Comparison of ENCODE assay signal across 2 cellular contexts in genomic region chr5:149633671-149634350, GRCh38.
TF ChIP-seq lines count a peak whose summit lies in the region.

No MANE protein-coding gene starts in this region.

TF ChIP-seq in GM23338, 12 proteins besides CTCF, POLR2A, EP300 and RAD21:
- no peak for TF ChIP-seq POLR2AphosphoS5 (IDR thresholded peaks at IDR 0.05; ENCODE audit: low read depth)
- TF ChIP-seq EZH2 (IDR thresholded peaks at IDR 0.05; ENCODE audit: low read depth, unreplicated experiment): no peak

TF ChIP-seq in H1, 55 proteins besides CTCF, POLR2A, EP300 and RAD21:
- TF ChIP-seq SIX5 (IDR thresholded peaks at IDR 0.05; ENCODE audit: low read depth, low read length): no peak
- TF ChIP-seq CREB1 (IDR thresholded peaks at IDR 0.05): no peak
- no peak for TF ChIP-seq SRF (IDR thresholded peaks at IDR 0.05; ENCODE audit: low read depth, low read length)
- no peak for TF ChIP-seq BRCA1 (IDR thresholded peaks at IDR 0.05; ENCODE audit: low read depth, low read length)
- no peak for TF ChIP-seq PHF8 (conservative IDR thresholded peaks at IDR 0.05; ENCODE audit: low read depth, low read length)
- no peak for TF ChIP-seq CBX5 (IDR thresholded peaks at IDR 0.05; ENCODE audit: low read depth, low read length)
- TF ChIP-seq BACH1 (IDR thresholded peaks at IDR 0.05; ENCODE audit: low read length): no peak
- TF ChIP-seq JUN (IDR thresholded peaks at IDR 0.05; ENCODE audit: low read depth, low read length): no peak
- TF ChIP-seq, protein P1, sequence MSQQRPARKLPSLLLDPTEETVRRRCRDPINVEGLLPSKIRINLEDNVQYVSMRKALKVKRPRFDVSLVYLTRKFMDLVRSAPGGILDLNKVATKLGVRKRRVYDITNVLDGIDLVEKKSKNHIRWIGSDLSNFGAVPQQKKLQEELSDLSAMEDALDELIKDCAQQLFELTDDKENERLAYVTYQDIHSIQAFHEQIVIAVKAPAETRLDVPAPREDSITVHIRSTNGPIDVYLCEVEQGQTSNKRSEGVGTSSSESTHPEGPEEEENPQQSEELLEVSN (IDR thresholded peaks at IDR 0.05): no peak
- TF ChIP-seq POU5F1 (IDR thresholded peaks at IDR 0.05; ENCODE audit: low read depth, low read length): no peak
- no peak for TF ChIP-seq FOSL1 (IDR thresholded peaks at IDR 0.05; ENCODE audit: insufficient read depth, low read depth, low read length)
- no peak for TF ChIP-seq POLR2AphosphoS5 (IDR thresholded peaks at IDR 0.05; ENCODE audit: low read depth, low read length)
- TF ChIP-seq, protein P2, sequence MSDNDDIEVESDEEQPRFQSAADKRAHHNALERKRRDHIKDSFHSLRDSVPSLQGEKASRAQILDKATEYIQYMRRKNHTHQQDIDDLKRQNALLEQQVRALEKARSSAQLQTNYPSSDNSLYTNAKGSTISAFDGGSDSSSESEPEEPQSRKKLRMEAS (IDR thresholded peaks at IDR 0.05): no peak
- TF ChIP-seq SAP30 (IDR thresholded peaks at IDR 0.05; ENCODE audit: insufficient read depth, insufficient replicate concordance, low read length): no peak
- no peak for TF ChIP-seq HDAC6 (IDR thresholded peaks at IDR 0.05; ENCODE audit: low read depth, low read length)
- TF ChIP-seq TBP (IDR thresholded peaks at IDR 0.05; ENCODE audit: low read depth, low read length): no peak
- no peak for TF ChIP-seq GABPA (IDR thresholded peaks at IDR 0.05; ENCODE audit: borderline replicate concordance, insufficient read depth, low read length)
- TF ChIP-seq SP2 (IDR thresholded peaks at IDR 0.05; ENCODE audit: low read length): no peak
- TF ChIP-seq KDM4A (IDR thresholded peaks at IDR 0.05; ENCODE audit: low read depth, low read length, severe bottlenecking): no peak
